In the genomic region with DNA sequence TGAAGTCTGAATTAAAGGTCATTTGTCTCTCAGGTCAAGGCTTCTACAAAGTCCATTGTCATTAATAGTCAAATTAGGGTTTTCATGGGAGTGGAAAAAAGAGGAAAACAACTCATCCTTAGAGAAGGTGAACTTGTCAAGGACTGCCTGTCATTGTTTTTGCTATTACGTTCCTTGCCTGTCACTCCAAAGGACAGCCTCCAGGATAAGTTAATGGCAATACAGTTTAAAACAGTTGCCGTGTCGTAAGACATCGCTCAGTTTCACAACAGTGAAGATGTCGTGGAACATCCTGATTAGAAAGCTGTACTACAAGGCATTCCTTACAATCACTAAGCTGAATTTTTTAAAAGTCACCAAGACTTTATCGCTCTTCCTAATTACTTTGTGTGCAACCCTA, we compare ENCODE assay signal across 29 cellular contexts.
"Had no signal": no experiment of that assay in that cellular context is flagged by ENCODE, and none has a peak within 500 bp of the region (broad histone marks: within the 10 kb centered on the region; RNA-seq: fewer than 3 reads in every experiment).

No MANE protein-coding gene starts in this region.

- H3K4me1 ChIP-seq: stomach, suprapubic skin, testis, thyroid gland, tibial artery, tibial nerve, transverse colon, upper lobe of left lung, upper lobe of right lung, uterus, vagina had no signal

- H3K27ac ChIP-seq: stomach, suprapubic skin, testis, thoracic aorta, thyroid gland, tibial artery, tibial nerve, transverse colon, upper lobe of left lung, upper lobe of right lung, uterus, vagina had no signal

- H3K27me3 Mint-ChIP-seq: stimulated activated memory B cell treated with anti-CD40 and anti-IgM and Interleukin-4, amounts not matched to agents 10 μg/mL and 1 μg/mL and 100 μg/mL, for 72 hours; stimulated activated naive B cell treated with anti-CD40 and anti-IgM and Interleukin-4, amounts not matched to agents 10 μg/mL and 1 μg/mL and 100 μg/mL, for 72 hours; stimulated activated naive CD8-positive, alpha-beta T cell treated with anti-CD3 and anti-CD28 coated beads, Interleukin-15, amount 100 ng/mL, for 72 hours; stimulated activated naive CD8-positive, alpha-beta T cell treated with anti-CD3 and anti-CD28 coated beads, Interleukin-15, Interleukin-2, amounts not matched to agents 100 ng/mL and 50 ng/mL, for 24 hours had no signal

- H3K4me3 Mint-ChIP-seq: stimulated activated effector memory CD8-positive, alpha-beta T cell treated with anti-CD3 and anti-CD28 coated beads, Interleukin-12 subunit alpha, Interleukin-12 subunit beta, amount 100 ng/mL, for 72 hours; stimulated activated memory B cell treated with anti-CD40 and anti-IgM and Interleukin-4, amounts not matched to agents 10 μg/mL and 1 μg/mL and 100 μg/mL, for 72 hours; stimulated activated naive B cell treated with anti-CD40 and anti-IgM and Interleukin-4, amounts not matched to agents 10 μg/mL and 1 μg/mL and 100 μg/mL, for 72 hours; stimulated activated naive CD8-positive, alpha-beta T cell treated with anti-CD3 and anti-CD28 coated beads, Interleukin-15, amount 100 ng/mL, for 72 hours; stimulated activated naive CD8-positive, alpha-beta T cell treated with anti-CD3 and anti-CD28 coated beads, Interleukin-15, Interleukin-2, amounts not matched to agents 100 ng/mL and 50 ng/mL, for 24 hours; type B pancreatic cell had no signal

- H3K36me3 ChIP-seq: stomach, suprapubic skin, thoracic aorta, thyroid gland, tibial artery, tibial nerve, transverse colon, upper lobe of left lung, upper lobe of right lung, uterus, vagina had no signal

- H3K36me3 Mint-ChIP-seq: stimulated activated effector memory CD8-positive, alpha-beta T cell treated with anti-CD3 and anti-CD28 coated beads, Interleukin-12 subunit alpha, Interleukin-12 subunit beta, amount 100 ng/mL, for 72 hours; stimulated activated memory B cell treated with anti-CD40 and anti-IgM and Interleukin-4, amounts not matched to agents 10 μg/mL and 1 μg/mL and 100 μg/mL, for 72 hours; stimulated activated naive B cell treated with anti-CD40 and anti-IgM and Interleukin-4, amounts not matched to agents 10 μg/mL and 1 μg/mL and 100 μg/mL, for 72 hours; type B pancreatic cell had no signal

- H3K9me3 Mint-ChIP-seq: stimulated activated memory B cell treated with anti-CD40 and anti-IgM and Interleukin-4, amounts not matched to agents 10 μg/mL and 1 μg/mL and 100 μg/mL, for 72 hours; stimulated activated naive B cell treated with anti-CD40 and anti-IgM and Interleukin-4, amounts not matched to agents 10 μg/mL and 1 μg/mL and 100 μg/mL, for 72 hours; stimulated activated naive CD8-positive, alpha-beta T cell treated with anti-CD3 and anti-CD28 coated beads, Interleukin-15, amount 100 ng/mL, for 72 hours; stimulated activated naive CD8-positive, alpha-beta T cell treated with anti-CD3 and anti-CD28 coated beads, Interleukin-15, Interleukin-2, amounts not matched to agents 100 ng/mL and 50 ng/mL, for 24 hours; type B pancreatic cell had no signal

- FAIRE-seq: urothelium cell line had no signal

- H3K27ac Mint-ChIP-seq: stimulated activated effector memory CD8-positive, alpha-beta T cell treated with anti-CD3 and anti-CD28 coated beads, Interleukin-12 subunit alpha, Interleukin-12 subunit beta, amount 100 ng/mL, for 72 hours; stimulated activated memory B cell treated with anti-CD40 and anti-IgM and Interleukin-4, amounts not matched to agents 10 μg/mL and 1 μg/mL and 100 μg/mL, for 72 hours; stimulated activated naive B cell treated with anti-CD40 and anti-IgM and Interleukin-4, amounts not matched to agents 10 μg/mL and 1 μg/mL and 100 μg/mL, for 72 hours; stimulated activated naive CD8-positive, alpha-beta T cell treated with anti-CD3 and anti-CD28 coated beads, Interleukin-15, amount 100 ng/mL, for 72 hours; stimulated activated naive CD8-positive, alpha-beta T cell treated with anti-CD3 and anti-CD28 coated beads, Interleukin-15, Interleukin-2, amounts not matched to agents 100 ng/mL and 50 ng/mL, for 24 hours; type B pancreatic cell had no signal

- H3K9me3 ChIP-seq: stomach, suprapubic skin, testis, thoracic aorta, thyroid gland, tibial artery, transverse colon, upper lobe of left lung, upper lobe of right lung, uterus, vagina had no signal

- H3K4me1 Mint-ChIP-seq: stimulated activated effector memory CD8-positive, alpha-beta T cell treated with anti-CD3 and anti-CD28 coated beads, Interleukin-12 subunit alpha, Interleukin-12 subunit beta, amount 100 ng/mL, for 72 hours; stimulated activated memory B cell treated with anti-CD40 and anti-IgM and Interleukin-4, amounts not matched to agents 10 μg/mL and 1 μg/mL and 100 μg/mL, for 72 hours; stimulated activated naive B cell treated with anti-CD40 and anti-IgM and Interleukin-4, amounts not matched to agents 10 μg/mL and 1 μg/mL and 100 μg/mL, for 72 hours; stimulated activated naive CD8-positive, alpha-beta T cell treated with anti-CD3 and anti-CD28 coated beads, Interleukin-15, amount 100 ng/mL, for 72 hours had no signal

- ATAC-seq: stimulated activated effector memory CD8-positive, alpha-beta T cell treated with anti-CD3 and anti-CD28 coated beads, Interleukin-12 subunit alpha, Interleukin-12 subunit beta, amount 100 ng/mL, for 72 hours; stimulated activated memory B cell treated with anti-CD40 and anti-IgM and Interleukin-4, amounts not matched to agents 10 μg/mL and 1 μg/mL and 100 μg/mL, for 72 hours; stimulated activated naive B cell treated with anti-CD40 and anti-IgM and Interleukin-4, amounts not matched to agents 10 μg/mL and 1 μg/mL and 100 μg/mL, for 72 hours; stimulated activated naive CD8-positive, alpha-beta T cell treated with anti-CD3 and anti-CD28 coated beads, Interleukin-15, amount 100 ng/mL, for 72 hours; stimulated activated naive CD8-positive, alpha-beta T cell treated with anti-CD3 and anti-CD28 coated beads, Interleukin-15, Interleukin-2, amounts not matched to agents 100 U/mL and 50 U/mL, for 24 hours; upper lobe of right lung had no signal

- H3K4me3 ChIP-seq: stomach, suprapubic skin, testis, thoracic aorta, thyroid gland, tibial artery, tibial nerve, transverse colon, upper lobe of left lung, upper lobe of right lung, uterus, vagina had no signal

- DNase-seq: stimulated activated CD4-positive, alpha-beta T cell treated with anti-CD3 and anti-CD28 coated beads, Interleukin-2, amount 100 ng/mL, for 48 hours; stimulated activated CD4-positive, alpha-beta T cell treated with anti-CD3 and anti-CD28 coated beads, Interleukin-4, amount 100 ng/mL, for 1 hour; stimulated activated CD4-positive, alpha-beta T cell treated with anti-CD3 and anti-CD28 coated beads, Interleukin-4, amount 100 ng/mL, for 24 hours; stimulated activated CD4-positive, alpha-beta T cell treated with anti-CD3 and anti-CD28 coated beads, Interleukin-4, amount 100 ng/mL, for 4 hours; stimulated activated CD8-positive, alpha-beta memory T cell treated with anti-CD3 and anti-CD28 coated beads, Interleukin-4, amount 100 ng/mL, for 48 hours; stimulated activated naive B cell treated with anti-CD40 and anti-IgM and Interleukin-4, amounts not matched to agents 10 μg/mL and 1 μg/mL and 100 μg/mL, for 72 hours; stimulated activated naive CD4-positive, alpha-beta T cell; stimulated activated naive CD4-positive, alpha-beta T cell treated with Interleukin-2 at 50 U/mL for 16 hours; stimulated activated naive CD8-positive, alpha-beta T cell treated with anti-CD3 and anti-CD28 coated beads, Interleukin-15, amount 100 ng/mL, for 72 hours; stimulated activated naive CD8-positive, alpha-beta T cell treated with anti-CD3 and anti-CD28 coated beads, Interleukin-15, Interleukin-2, amounts not matched to agents 100 U/mL and 50 U/mL, for 24 hours; stomach; substantia nigra; testis; thyroid gland; tibial artery; transverse colon; trophoblast cell; upper lobe of left lung; upper lobe of right lung; uterus had no signal

- H3K27me3 ChIP-seq: stomach, suprapubic skin, testis, thyroid gland, tibial artery, tibial nerve, transverse colon, upper lobe of left lung, upper lobe of right lung, uterus, vagina had no signal
